In genomic region chr1:227685807-227686206, GRCh38 we compare ENCODE assay signal across 32 cellular contexts.
"Had no signal": no experiment of that assay in that cellular context is flagged by ENCODE, and none has a peak within 500 bp of the region (broad histone marks: within the 10 kb centered on the region; RNA-seq: fewer than 3 reads in every experiment).

No MANE protein-coding gene starts in this region.

- H3K36me3 ChIP-seq: adrenal gland, esophagus muscularis mucosa, gastrocnemius medialis, heart left ventricle had no signal

- DNase-seq: activated CD4-positive, alpha-beta T cell treated with anti-CD3 and anti-CD28 coated beads for 1 hour; activated CD4-positive, alpha-beta T cell treated with anti-CD3 and anti-CD28 coated beads for 4 hours; activated CD4-positive, alpha-beta T cell treated with anti-CD3 and anti-CD28 coated beads, Interleukin-2, amount 50 U/mL, for 1 hour; activated CD4-positive, alpha-beta T cell treated with anti-CD3 and anti-CD28 coated beads, Interleukin-2, amount 50 U/mL, for 48 hours; activated CD8-positive, alpha-beta memory T cell treated with anti-CD3 and anti-CD28 coated beads for 24 hours; activated CD8-positive, alpha-beta T cell treated with anti-CD3 and anti-CD28 coated beads for 36 hours; activated effector memory CD4-positive, alpha-beta T cell treated with anti-CD3 and anti-CD28 coated beads, Interleukin-2, amount 50 U/mL, for 16 hours; activated naive CD4-positive, alpha-beta T cell treated with anti-CD3 and anti-CD28 coated beads for 36 hours; activated naive CD8-positive, alpha-beta T cell treated with anti-CD3 and anti-CD28 coated beads for 36 hours; activated naive CD8-positive, alpha-beta T cell treated with anti-CD3 and anti-CD28 coated beads, Interleukin-2, amount 50 U/mL, for 24 hours; activated T-cell treated with anti-CD3 and anti-CD28 coated beads, Interleukin-2, amount 50 U/mL, for 4 hours; adrenal gland; amygdala; aorta; body of pancreas; cortex of kidney; dermis blood vessel endothelial cell; effector CD4-positive, alpha-beta T cell; effector memory CD8-positive, alpha-beta T cell; erythroblast; foreskin keratinocyte; gastrocnemius medialis; glutamatergic neuron; heart left ventricle; T-helper 2 cell had no signal

- FAIRE-seq: colon had no signal

- H3K27ac ChIP-seq: adrenal gland, body of pancreas, esophagus muscularis mucosa, foreskin keratinocyte, gastrocnemius medialis, heart left ventricle, VCaP had no signal

- H3K4me3 ChIP-seq: adrenal gland, body of pancreas, esophagus muscularis mucosa, gastrocnemius medialis, heart left ventricle had no signal

- H3K4me1 Mint-ChIP-seq: activated naive CD4-positive, alpha-beta T cell treated with anti-CD3 and anti-CD28 coated beads, Interleukin-2, amount 50 U/mL, for 24 hours; activated naive CD8-positive, alpha-beta T cell treated with anti-CD3 and anti-CD28 coated beads for 36 hours; activated naive CD8-positive, alpha-beta T cell treated with anti-CD3 and anti-CD28 coated beads, Interleukin-2, amount 50 U/mL, for 24 hours had no signal

- H3K27me3 Mint-ChIP-seq: activated CD8-positive, alpha-beta T cell treated with anti-CD3 and anti-CD28 coated beads for 36 hours; activated naive CD4-positive, alpha-beta T cell treated with anti-CD3 and anti-CD28 coated beads, Interleukin-2, amount 50 U/mL, for 24 hours; activated naive CD8-positive, alpha-beta T cell treated with anti-CD3 and anti-CD28 coated beads for 36 hours; activated naive CD8-positive, alpha-beta T cell treated with anti-CD3 and anti-CD28 coated beads, Interleukin-2, amount 50 U/mL, for 24 hours; effector memory CD8-positive, alpha-beta T cell had no signal

- H3K9me3 ChIP-seq: gastrocnemius medialis had no signal

- ATAC-seq: activated CD8-positive, alpha-beta T cell treated with anti-CD3 and anti-CD28 coated beads for 36 hours; activated naive CD8-positive, alpha-beta T cell treated with anti-CD3 and anti-CD28 coated beads, Interleukin-2, amount 50 U/mL, for 24 hours; activated T-cell treated with anti-CD3 and anti-CD28 coated beads, Interleukin-2, amount 50 U/mL, for 4 hours; body of pancreas; effector memory CD8-positive, alpha-beta T cell; foreskin keratinocyte; gastrocnemius medialis; heart left ventricle; WTC11 had no signal

- H3K27me3 ChIP-seq: adrenal gland, body of pancreas, esophagus muscularis mucosa, foreskin keratinocyte, gastrocnemius medialis, heart left ventricle had no signal

- H3K27ac Mint-ChIP-seq: activated CD8-positive, alpha-beta T cell treated with anti-CD3 and anti-CD28 coated beads for 36 hours; activated naive CD4-positive, alpha-beta T cell treated with anti-CD3 and anti-CD28 coated beads for 36 hours; activated naive CD4-positive, alpha-beta T cell treated with anti-CD3 and anti-CD28 coated beads, Interleukin-2, amount 50 U/mL, for 24 hours; activated naive CD8-positive, alpha-beta T cell treated with anti-CD3 and anti-CD28 coated beads for 36 hours; activated naive CD8-positive, alpha-beta T cell treated with anti-CD3 and anti-CD28 coated beads, Interleukin-2, amount 50 U/mL, for 24 hours; activated T-helper 1 cell treated with anti-CD3 and anti-CD28 coated beads, Interleukin-12 subunit alpha, Interleukin-12 subunit beta, Interleukin-2, Interleukin-4 antibody, amounts not matched to agents 30 ng/mL and 10 ng/mL and 1 ng/mL, durations not matched to agents 14 hours and 24 hours and 36 hours; activated T-helper 2 cell treated with anti-CD3 and anti-CD28 coated beads, Interferon-gamma antibody, Interleukin-2, Interleukin-4, amounts not matched to agents 10 μg/mL and 5 μg/mL and 100 μg/mL, durations not matched to agents 14 hours and 24 hours and 36 hours; effector memory CD8-positive, alpha-beta T cell; WTC11 had no signal

- H3K4me3 Mint-ChIP-seq: activated CD8-positive, alpha-beta T cell treated with anti-CD3 and anti-CD28 coated beads for 36 hours; activated naive CD4-positive, alpha-beta T cell treated with anti-CD3 and anti-CD28 coated beads for 36 hours; activated naive CD4-positive, alpha-beta T cell treated with anti-CD3 and anti-CD28 coated beads, Interleukin-2, amount 50 U/mL, for 24 hours; activated naive CD8-positive, alpha-beta T cell treated with anti-CD3 and anti-CD28 coated beads for 36 hours; activated naive CD8-positive, alpha-beta T cell treated with anti-CD3 and anti-CD28 coated beads, Interleukin-2, amount 50 U/mL, for 24 hours; activated T-cell treated with anti-CD3 and anti-CD28 coated beads, Interleukin-2, amount 50 U/mL, for 4 hours; activated T-helper 1 cell treated with anti-CD3 and anti-CD28 coated beads, Interleukin-12 subunit alpha, Interleukin-12 subunit beta, Interleukin-2, Interleukin-4 antibody, amounts not matched to agents 30 ng/mL and 10 ng/mL and 1 ng/mL, durations not matched to agents 14 hours and 24 hours and 36 hours; effector memory CD8-positive, alpha-beta T cell; WTC11 had no signal

- H3K4me1 ChIP-seq: adrenal gland, body of pancreas, esophagus muscularis mucosa, foreskin keratinocyte, gastrocnemius medialis, heart left ventricle had no signal
